Comparison of ENCODE assay signal across 14 cellular contexts in genomic region chr7:75716992-75717626, GRCh38. TPM values are rescaled to one million over a fixed set of nuclear protein-coding genes. Genes with fewer than 3 reads are reported as not detected.
A peak's percentile ranks its signal among the peaks of the same experiment; 100 is the strongest.
DNase-seq lines count a peak whose midpoint lies in the region; ATAC-seq and TF ChIP-seq lines count a peak whose summit lies in the region.
"Had no signal": no experiment of that assay in that cellular context is flagged by ENCODE, and none has a peak within 500 bp of the region (broad histone marks: within the 10 kb centered on the region; RNA-seq: fewer than 3 reads in every experiment).

No MANE protein-coding gene starts in this region.

- H3K4me3 ChIP-seq in HEK293 (ENCODE audit: low read depth, low read length): no peak overlapping the region
- H3K4me3 ChIP-seq in fibroblast of pulmonary artery (replicated peaks; ENCODE audit: low read depth, low read length): no peak overlapping the region
- H3K4me3 ChIP-seq in thoracic aorta: no peak overlapping the region
- H3K4me3 ChIP-seq in right cardiac atrium (ENCODE audit: low read length): no peak overlapping the region

- intact Hi-C loops in right cardiac atrium (cut with DNase I): no loop called here

- H3K9me3 ChIP-seq in HEK293 (ENCODE audit: control insufficient read depth, insufficient read depth, low read depth, low read length) (no peaks in the 10 kb centered on the region), thoracic aorta (no peaks in the 10 kb centered on the region), right cardiac atrium (ENCODE audit: control insufficient read depth, low read length) (no peaks in the 10 kb centered on the region)

- peak; percentile 48 for DNase-seq in fibroblast of pulmonary artery (ENCODE audit: low read depth)
- DNase-seq in thoracic aorta (ENCODE audit: low spot score): no peak
- no peak for DNase-seq in right cardiac atrium
- DNase-seq in NCI-H748 (lab: John Stamatoyannopoulos, UW; ENCODE audit: unreplicated experiment): no peak
- DNase-seq: Calu3; central memory CD4-positive, alpha-beta T cell; naive thymus-derived CD4-positive, alpha-beta T cell; small intestine had no signal

- H3K27me3 ChIP-seq in thoracic aorta (replicated peaks; ENCODE audit: insufficient read depth): no peaks in the 10 kb centered on the region
- H3K27me3 ChIP-seq in right cardiac atrium (ENCODE audit: control insufficient read depth, insufficient read depth): no peaks in the 10 kb centered on the region

- TF ChIP-seq CTCF in HEK293 (tag by site-specific recombination; IDR thresholded peaks at IDR 0.05): no peak
- no peak for TF ChIP-seq CTCF in VCaP (conservative IDR thresholded peaks at IDR 0.05)
- TF ChIP-seq CTCF in fibroblast of pulmonary artery (IDR thresholded peaks at IDR 0.05; ENCODE audit: low read length, missing control alignments): no peak
- TF ChIP-seq CTCF in thoracic aorta (IDR thresholded peaks at IDR 0.05): no peak

- WGBS in right cardiac atrium: 89% methylated on average over 9 of the region's 9 CpGs

- H3K4me1 ChIP-seq in HEK293 (ENCODE audit: control insufficient read depth, insufficient read depth, low read length) (no peaks in the 10 kb centered on the region), thoracic aorta (ENCODE audit: control insufficient read depth in 1 of 2, low read depth in 2 of 2) (peaks cover 25 to 70% of the 10 kb centered on the region in 2 donors), right cardiac atrium (ENCODE audit: control insufficient read depth, insufficient read depth, low read length) (peaks cover 7% of the 10 kb centered on the region)

- H3K36me3 ChIP-seq in HEK293 (ENCODE audit: control insufficient read depth in 2 of 2, insufficient read depth in 1 of 2, low read length in 2 of 2) (no peaks in the 10 kb centered on the region), thoracic aorta (no peaks in the 10 kb centered on the region)

- POLR2A ChIA-PET in HEK293 (lab: Yijun Ruan, JAX): no interaction called here

- ATAC-seq in thoracic aorta (ENCODE audit: insufficient number of reproducible peaks, low FRiP score, low read depth) (peak; percentile 39), GM21737 (IDR thresholded peaks at IDR 0.05; ENCODE audit: unreplicated experiment) (no peak), right cardiac atrium (no peak)
- ATAC-seq: naive thymus-derived CD4-positive, alpha-beta T cell had no signal

- CTCF ChIA-PET in HEK293 (lab: Yijun Ruan, JAX): interaction anchor here (0.7 to 1.1 kb wide), 2 partner anchors 25 to 114 kb away, joined by 3 to 5 read pairs; no protein-coding TSS in a partner anchor

- H3K27ac ChIP-seq in HEK293 (ENCODE audit: extremely low read depth, low read depth, low read length): no peak overlapping the region
- H3K27ac ChIP-seq in VCaP: peak overlapping the region; percentile 70
- H3K27ac ChIP-seq in thoracic aorta: peak overlapping the region; percentile 54 to 92
- H3K27ac ChIP-seq in right cardiac atrium (ENCODE audit: low read length): no peak overlapping the region

TF ChIP-seq in HEK293, 187 proteins besides CTCF, POLR2A, EP300 and RAD21:
- TF ChIP-seq ZSCAN23 (tag by site-specific recombination; IDR thresholded peaks at IDR 0.05) (no peak), ZNF121 (tag by site-specific recombination; IDR thresholded peaks at IDR 0.05) (0 out of 2 replicates have a peak, but pooled peaks have one; percentile 25)
TF ChIP-seq in HEK293: peak in this region for 1.

RNA-seq across cellular contexts. Expression of gene HIP1, which starts 21.6 kb away (rescaled TPM):
- 10 to 100 TPM; 42.9 to 48.2 TPM for total RNA-seq in thoracic aorta
- total RNA-seq in right cardiac atrium: 10 to 100 TPM in 3 of 4 donors, 1 to 10 TPM in 1; 8.8 to 15.0 (median 13.0) TPM
- polyA plus RNA-seq in right cardiac atrium: 5.6 TPM

RNA-seq across cellular contexts. Expression of gene CCL26, which starts 54.9 kb away (rescaled TPM):
- total RNA-seq in thoracic aorta (not detected), right cardiac atrium (10 to 100 TPM in 1 of 4 donors, 1 to 10 TPM in 3; 1.0 to 25.2 (median 1.4) TPM)
- 0.59 TPM for polyA plus RNA-seq in right cardiac atrium
- total RNA-seq: activated T-helper 1 cell treated with anti-CD3 and anti-CD28 coated beads, Interleukin-12 subunit alpha, Interleukin-12 subunit beta, Interleukin-2, Interleukin-4 antibody, amounts not matched to agents 30 ng/mL and 10 ng/mL and 1 ng/mL, durations not matched to agents 14 hours and 24 hours and 36 hours; Calu3; kidney epithelial cell; naive thymus-derived CD4-positive, alpha-beta T cell; temporal lobe had no signal
- polyA plus RNA-seq: naive thymus-derived CD4-positive, alpha-beta T cell had no signal

Comparison
In these comparisons a context has a peak if more than half of its experiments do, and no peak if none do; other contexts are left out.
1. H3K27ac ChIP-seq: peak in VCaP (single experiment) and thoracic aorta (2 of 2); none in HEK293 (single experiment) and right cardiac atrium (single experiment).